ENCODE assay signal across 10 cellular contexts in the genomic region with DNA sequence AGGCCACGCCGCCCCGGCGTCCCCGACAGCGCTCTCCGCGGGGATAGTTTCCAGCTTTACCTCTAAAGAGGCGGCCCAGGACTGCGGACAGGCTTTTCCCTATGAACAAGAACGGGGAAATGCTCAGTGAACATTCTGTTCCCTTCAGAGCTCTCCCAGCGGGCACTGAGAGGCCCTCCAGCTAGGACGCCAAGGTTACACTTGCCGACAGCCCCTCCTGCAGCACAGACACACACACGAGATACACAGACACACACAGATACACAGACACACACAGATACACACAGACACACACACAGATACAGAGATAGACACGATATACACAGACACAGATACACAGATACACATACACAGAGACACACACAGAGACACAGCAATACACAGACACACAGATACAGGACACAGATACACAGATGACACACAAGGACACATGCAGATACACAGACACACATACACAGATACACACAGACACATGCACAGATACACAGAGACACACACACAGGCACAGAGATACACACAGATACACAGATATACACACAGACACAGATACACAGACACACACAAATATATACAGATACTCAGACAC. TPM values are rescaled to one million over a fixed set of nuclear protein-coding genes. Genes with fewer than 3 reads are reported as not detected.
DNase-seq lines count a peak whose midpoint lies in the region; ATAC-seq and TF ChIP-seq lines count a peak whose summit lies in the region.
"Had no signal": no experiment of that assay in that cellular context is flagged by ENCODE, and none has a peak within 500 bp of the region (broad histone marks: within the 10 kb centered on the region; RNA-seq: fewer than 3 reads in every experiment).

No MANE protein-coding gene starts in this region.

- no peak for TF ChIP-seq POLR2A in gastrocnemius medialis (IDR thresholded peaks at IDR 0.05)

- in situ Hi-C loops in gastrocnemius medialis (cut with MboI; ENCODE audit: low sequenced_read_pairs in 4 of 4), result no loop called here

- H3K4me1 ChIP-seq in CD4-positive, alpha-beta memory T cell (ENCODE audit: insufficient read depth, low read length), result peaks cover 33% of the 10 kb centered on the region
- H3K4me1 ChIP-seq in heart right ventricle (peaks cover 6 to 38% (median 32%) of the 10 kb centered on the region in 9 donors), gastrocnemius medialis (peaks cover 6 to 30% of the 10 kb centered on the region in 2 donors)

- no peak for DNase-seq in CD4-positive, alpha-beta memory T cell
- DNase-seq in T-cell (no peak), heart right ventricle (no peak), gastrocnemius medialis (no peak), HPDE6-E6E7 (ENCODE audit: extremely low spot score) (no peak)
- DNase-seq: NK-92 treated with Interleukin-12 subunit alpha and Interleukin-12 subunit beta, amount 100 ng/mL, for 24 hours had no signal

- H3K27ac ChIP-seq in CD4-positive, alpha-beta memory T cell (ENCODE audit: low read depth, low read length), result no peak overlapping the region
- H3K27ac ChIP-seq in heart right ventricle (no peak overlapping the region), gastrocnemius medialis (no peak overlapping the region)

- H3K36me3 ChIP-seq in CD4-positive, alpha-beta memory T cell (ENCODE audit: insufficient read depth, low read length), result no peaks in the 10 kb centered on the region
- H3K36me3 ChIP-seq in heart right ventricle (no peaks in the 10 kb centered on the region), gastrocnemius medialis (no peaks in the 10 kb centered on the region)

- peak overlapping the region; percentile 0 to 84 (median 48) for H3K4me3 Mint-ChIP-seq in CD4-positive, alpha-beta memory T cell
- peak overlapping the region in 2 of 3 donors; percentile 21 to 54 for H3K4me3 Mint-ChIP-seq in T-cell
- H3K4me3 Mint-ChIP-seq: activated CD4-positive, alpha-beta T cell treated with anti-CD3 and anti-CD28 coated beads for 36 hours had no signal

- POLR2A ChIA-PET in CD4-positive, alpha-beta memory T cell (lab: Charles Lee; ENCODE audit: partially characterized antibody), result interaction anchor here (1.2 to 6.4 kb wide), 2 partner anchors 8 to 14 kb away, joined by 3 to 76 read pairs; no protein-coding TSS in a partner anchor
- POLR2A ChIA-PET in T-cell (lab: Charles Lee), result no interaction called here

- H3K36me3 Mint-ChIP-seq in CD4-positive, alpha-beta memory T cell, result peaks cover 0 to 3% of the 10 kb centered on the region in 2 donors
- no peaks in the 10 kb centered on the region for H3K36me3 Mint-ChIP-seq in T-cell

- intact Hi-C loops in CD4-positive, alpha-beta memory T cell (cut with micrococcal nuclease), result no loop called here
- intact Hi-C loops in heart right ventricle (cut with DNase I), result no loop called here
- intact Hi-C loops in gastrocnemius medialis (cut with DNase I; ENCODE audit: low total_unique reads), result no loop called here

- ATAC-seq in T-cell (replicated peaks in 1 of 4), result no peak
- ATAC-seq in heart right ventricle, result peak in 2 of 8 donors; percentile 0 to 4
- ATAC-seq in gastrocnemius medialis, result no peak
- no peak for ATAC-seq in GM21717 (IDR thresholded peaks at IDR 0.05; ENCODE audit: unreplicated experiment)
- no peak for ATAC-seq in GM18870 (IDR thresholded peaks at IDR 0.05; ENCODE audit: unreplicated experiment)
- no peak for ATAC-seq in HG03025 (IDR thresholded peaks at IDR 0.05; ENCODE audit: low FRiP score, unreplicated experiment)

- H3K9me3 Mint-ChIP-seq in CD4-positive, alpha-beta memory T cell, result peaks cover 0 to 2% (median 0%) of the 10 kb centered on the region in 8 donors
- no peaks in the 10 kb centered on the region for H3K9me3 Mint-ChIP-seq in T-cell

- no peak for TF ChIP-seq CTCF in heart right ventricle (IDR thresholded peaks at IDR 0.05)
- no peak for TF ChIP-seq CTCF in gastrocnemius medialis (IDR thresholded peaks at IDR 0.05 in 4 of 5, conservative IDR thresholded peaks at IDR 0.05 in 1 of 5)

- CTCF ChIA-PET in CD4-positive, alpha-beta memory T cell (lab: Charles Lee; ENCODE audit: partially characterized antibody), result interaction anchor here (0.7 to 7.3 kb wide), 5 partner anchors 9 to 100 kb away, joined by 3 to 68 read pairs (median 5); no protein-coding TSS in a partner anchor
- CTCF ChIA-PET in T-cell (lab: Charles Lee), result interaction anchor here in 1 of 2 donors (0.5 kb wide), 1 partner anchor 14 kb away, joined by 6 read pairs; no protein-coding TSS in a partner anchor

- H3K4me1 Mint-ChIP-seq in CD4-positive, alpha-beta memory T cell, result peaks cover 16 to 45% (median 32%) of the 10 kb centered on the region in 4 donors
- peaks cover 22 to 38% (median 33%) of the 10 kb centered on the region in 3 donors for H3K4me1 Mint-ChIP-seq in T-cell

- H3K9me3 ChIP-seq in CD4-positive, alpha-beta memory T cell (ENCODE audit: control insufficient read depth in 1 of 2, low read length in 2 of 2), result no peaks in the 10 kb centered on the region
- H3K9me3 ChIP-seq in heart right ventricle (no peaks in the 10 kb centered on the region), gastrocnemius medialis (no peaks in the 10 kb centered on the region)

- H3K27me3 Mint-ChIP-seq in CD4-positive, alpha-beta memory T cell, result peaks cover 36 to 44% of the 10 kb centered on the region in 2 donors
- peaks cover 32 to 63% of the 10 kb centered on the region in 2 donors for H3K27me3 Mint-ChIP-seq in T-cell

- H3K27ac Mint-ChIP-seq in CD4-positive, alpha-beta memory T cell, result peak overlapping the region in 1 of 7 donors; percentile 3
- H3K27ac Mint-ChIP-seq in T-cell, result no peak overlapping the region
- H3K27ac Mint-ChIP-seq: activated CD4-positive, alpha-beta T cell treated with anti-CD3 and anti-CD28 coated beads for 36 hours had no signal

- peaks cover 29% of the 10 kb centered on the region for H3K27me3 ChIP-seq in CD4-positive, alpha-beta memory T cell (ENCODE audit: insufficient read depth, low read length)
- H3K27me3 ChIP-seq in heart right ventricle, result peaks cover 0 to 71% (median 59%) of the 10 kb centered on the region in 7 donors
- peaks cover 61 to 66% (median 61%) of the 10 kb centered on the region in 3 donors for H3K27me3 ChIP-seq in gastrocnemius medialis

- WGBS in heart right ventricle, 2 donors, result 11 to 13% methylated on average over 16 of the region's 16 CpGs

- no peak overlapping the region for H3K4me3 ChIP-seq in CD4-positive, alpha-beta memory T cell (ENCODE audit: low read length in 2 of 2)
- peak overlapping the region in 9 of 10 donors; percentile 6 to 36 (median 27) for H3K4me3 ChIP-seq in heart right ventricle
- peak overlapping the region; percentile 44 to 54 (median 48) for H3K4me3 ChIP-seq in gastrocnemius medialis

RNA-seq across cellular contexts. Expression of a gene that starts 0.5 kb away (rescaled TPM):
- total RNA-seq in CD4-positive, alpha-beta memory T cell, result not detected
- polyA plus RNA-seq in CD4-positive, alpha-beta memory T cell, result not detected
- under 1 TPM in 2 of 5 donors, not detected in 3; 0.19 to 0.67 TPM for total RNA-seq in T-cell
- under 1 TPM in 4 of 10 donors, not detected in 6; 0.17 to 0.32 (median 0.20) TPM for total RNA-seq in heart right ventricle
- under 1 TPM; 0.04 to 0.15 TPM for polyA plus RNA-seq in heart right ventricle
- total RNA-seq in gastrocnemius medialis, result under 1 TPM in 3 of 4 donors, not detected in 1; 0.16 to 0.63 (median 0.41) TPM
- total RNA-seq: activated CD4-positive, alpha-beta T cell treated with anti-CD3 and anti-CD28 coated beads for 36 hours had no signal

Comparison
In these comparisons a context has a peak if more than half of its experiments do, and no peak if none do; other contexts are left out.
1. H3K4me3 ChIP-seq: peak in heart right ventricle (9 of 10) and gastrocnemius medialis (4 of 4); none in CD4-positive, alpha-beta memory T cell (0 of 2).